In genomic region chr1:38465463-38465862, GRCh38 we compare ENCODE assay signal across 24 cellular contexts.
"Had no signal": no experiment of that assay in that cellular context is flagged by ENCODE, and none has a peak within 500 bp of the region (broad histone marks: within the 10 kb centered on the region; RNA-seq: fewer than 3 reads in every experiment).

No MANE protein-coding gene starts in this region.

- H3K27me3 ChIP-seq: left lung, upper lobe of right lung, vagina had no signal

- H3K4me3 ChIP-seq: dorsolateral prefrontal cortex, gastrocnemius medialis, left lung, mucosa of descending colon, prostate gland, right lobe of liver, suprapubic skin, transverse colon, upper lobe of right lung, vagina had no signal

- H3K36me3 Mint-ChIP-seq: mesothelial cell of epicardium; naive B cell; natural killer cell treated with Interleukin-12 subunit alpha and Interleukin-12 subunit beta and Interleukin-15 and Interleukin-18, amount 100 ng/mL, for 72 hours had no signal

- H3K4me3 Mint-ChIP-seq: mesothelial cell of epicardium; naive B cell; natural killer cell treated with Interleukin-12 subunit alpha and Interleukin-12 subunit beta and Interleukin-15 and Interleukin-18, amount 100 ng/mL, for 72 hours; neural crest cell; stimulated activated naive CD8-positive, alpha-beta T cell treated with anti-CD3 and anti-CD28 coated beads, Interleukin-15, amount 100 ng/mL, for 72 hours had no signal

- DNase-seq: dorsolateral prefrontal cortex; effector CD4-positive, alpha-beta T cell; foreskin fibroblast; gastrocnemius medialis; head of caudate nucleus; left cardiac atrium; left lung; mesenchymal stem cell; mucosa of descending colon; naive B cell; right lobe of liver; small intestine; stimulated activated CD4-positive, alpha-beta T cell treated with anti-CD3 and anti-CD28 coated beads, Interleukin-15, amount 100 ng/mL, for 24 hours; stimulated activated CD4-positive, alpha-beta T cell treated with anti-CD3 and anti-CD28 coated beads, Interleukin-2, amount 100 ng/mL, for 48 hours; stimulated activated naive CD4-positive, alpha-beta T cell; stimulated activated naive CD8-positive, alpha-beta T cell treated with anti-CD3 and anti-CD28 coated beads, Interleukin-15, amount 100 ng/mL, for 72 hours; transverse colon; upper lobe of right lung had no signal

- H3K4me1 ChIP-seq: gastrocnemius medialis, left lung, prostate gland, right lobe of liver, suprapubic skin, transverse colon, upper lobe of right lung, vagina had no signal

- H3K4me1 Mint-ChIP-seq: mesothelial cell of epicardium; stimulated activated naive CD8-positive, alpha-beta T cell treated with anti-CD3 and anti-CD28 coated beads, Interleukin-15, amount 100 ng/mL, for 72 hours had no signal

- H3K36me3 ChIP-seq: gastrocnemius medialis, left lung, prostate gland, right lobe of liver, suprapubic skin, transverse colon, upper lobe of right lung, vagina had no signal

- H3K9me3 ChIP-seq: gastrocnemius medialis, left lung, mucosa of descending colon, prostate gland, right lobe of liver, suprapubic skin, transverse colon, upper lobe of right lung, vagina had no signal

- H3K27ac Mint-ChIP-seq: mesothelial cell of epicardium; natural killer cell treated with Interleukin-12 subunit alpha and Interleukin-12 subunit beta and Interleukin-15 and Interleukin-18, amount 100 ng/mL, for 72 hours; stimulated activated naive CD8-positive, alpha-beta T cell treated with anti-CD3 and anti-CD28 coated beads, Interleukin-15, amount 100 ng/mL, for 72 hours had no signal

- H3K9me3 Mint-ChIP-seq: natural killer cell treated with Interleukin-12 subunit alpha and Interleukin-12 subunit beta and Interleukin-15 and Interleukin-18, amount 100 ng/mL, for 72 hours; stimulated activated naive CD8-positive, alpha-beta T cell treated with anti-CD3 and anti-CD28 coated beads, Interleukin-15, amount 100 ng/mL, for 72 hours had no signal

- ATAC-seq: gastrocnemius medialis; left cardiac atrium; left lung; mucosa of descending colon; natural killer cell treated with Interleukin-12 subunit alpha and Interleukin-12 subunit beta and Interleukin-15 and Interleukin-18, amount 100 ng/mL, for 72 hours; right lobe of liver; stimulated activated naive CD8-positive, alpha-beta T cell treated with anti-CD3 and anti-CD28 coated beads, Interleukin-15, amount 100 ng/mL, for 72 hours; upper lobe of right lung had no signal

- H3K27ac ChIP-seq: dorsolateral prefrontal cortex, gastrocnemius medialis, left lung, prostate gland, right lobe of liver, suprapubic skin, transverse colon, upper lobe of right lung, vagina had no signal
